ENCODE assay signal across 7 cellular contexts in genomic region chr9:86354882-86355399, GRCh38. TPM values are rescaled to one million over a fixed set of nuclear protein-coding genes. Genes with fewer than 3 reads are reported as not detected.
A peak's percentile ranks its signal among the peaks of the same experiment; 100 is the strongest.
DNase-seq lines count a peak whose midpoint lies in the region; ATAC-seq, FAIRE-seq and TF ChIP-seq lines count a peak whose summit lies in the region.

No MANE protein-coding gene starts in this region.

- DNase-seq in H54 (ENCODE audit: insufficient read length, low spot score) (no peak), OCI-M1 (lab: John Stamatoyannopoulos, UW) (peak; percentile 60), posterior cingulate gyrus (no peak), A172 (ENCODE audit: low spot score) (no peak), GM10248 (ENCODE audit: extremely low spot score) (no peak)
- DNase-seq in effector memory CD8-positive, alpha-beta T cell = no peak

- no peaks in the 10 kb centered on the region for H3K9me3 Mint-ChIP-seq in effector memory CD8-positive, alpha-beta T cell
- no peaks in the 10 kb centered on the region for H3K9me3 Mint-ChIP-seq in nephron

- no peaks in the 10 kb centered on the region for H3K27me3 Mint-ChIP-seq in effector memory CD8-positive, alpha-beta T cell
- H3K27me3 Mint-ChIP-seq in nephron (ENCODE audit: low read depth) = no peaks in the 10 kb centered on the region

- peak in 1 of 3 experiments; percentile 26 for TF ChIP-seq CTCF in nephron (IDR thresholded peaks at IDR 0.05; ENCODE audit: unreplicated experiment in 3 of 3)
- no peak for TF ChIP-seq CTCF in GM10248 (IDR thresholded peaks at IDR 0.05; ENCODE audit: control extremely low read depth, extremely low read depth, low read depth, missing control alignments)

- ATAC-seq in effector memory CD8-positive, alpha-beta T cell (replicated peaks) = peak; percentile 3

- no peak for TF ChIP-seq POLR2A in H54 (IDR thresholded peaks at IDR 0.05; ENCODE audit: low read depth, low read length)

- peak; percentile 52 for FAIRE-seq in H54 (lab: Jason Lieb, UNC)

- POLR2A ChIA-PET in GM10248 (lab: Yijun Ruan, JAX) = no interaction called here

- CTCF ChIA-PET in GM10248 (lab: Yijun Ruan, JAX) = no interaction called here

- H3K27ac Mint-ChIP-seq in effector memory CD8-positive, alpha-beta T cell = peak overlapping the region; percentile 95 to 99
- H3K27ac Mint-ChIP-seq in nephron = peak overlapping the region; percentile 88 to 98 (median 96)

- H3K4me3 Mint-ChIP-seq in effector memory CD8-positive, alpha-beta T cell = peak overlapping the region; percentile 96 to 99
- H3K4me3 Mint-ChIP-seq in nephron = peak overlapping the region; percentile 95 to 100 (median 97)

- peaks cover 40% of the 10 kb centered on the region for H3K36me3 Mint-ChIP-seq in effector memory CD8-positive, alpha-beta T cell (ENCODE audit: insufficient read depth)
- peaks cover 19% of the 10 kb centered on the region for H3K36me3 Mint-ChIP-seq in nephron (ENCODE audit: low read depth)

- intact Hi-C loops in posterior cingulate gyrus (cut with DNase I) = loop anchor here (5.0 kb wide), 1 partner anchor 73 kb away; the partner anchor contains the start of gene ISCA1

- peaks cover 25 to 26% of the 10 kb centered on the region in 2 donors for H3K4me1 Mint-ChIP-seq in effector memory CD8-positive, alpha-beta T cell (ENCODE audit: low read depth in 2 of 2)
- H3K4me1 Mint-ChIP-seq in nephron = peaks cover 36% of the 10 kb centered on the region

RNA-seq across cellular contexts. Expression of gene TUT7, which starts 0.7 kb away (rescaled TPM):
- 21.5 and 21.6 TPM in 2 replicates for total RNA-seq in A172 (2014; rRNA removed; shearing (Covaris generic))
